Comparison of ENCODE assay signal across 31 cellular contexts in the genomic region with DNA sequence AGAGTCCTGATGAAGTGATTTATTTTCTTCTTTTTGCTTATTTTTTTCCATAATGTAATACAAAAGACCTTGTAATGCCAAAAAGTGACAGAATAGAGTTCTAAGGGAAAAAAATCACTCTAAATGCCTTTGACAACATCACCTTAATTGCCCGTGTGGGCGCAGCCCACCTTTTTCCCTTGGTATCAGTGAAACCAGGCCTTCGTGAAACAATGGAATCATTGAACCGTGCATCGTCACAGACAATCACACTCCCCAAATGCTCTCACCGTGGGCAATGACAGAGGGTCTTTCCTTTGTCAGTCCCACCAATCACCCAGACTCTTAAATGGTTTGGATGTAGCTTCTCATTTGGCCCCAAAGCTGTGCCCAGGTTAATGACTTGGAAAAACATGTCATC. TPM values are rescaled to one million over a fixed set of nuclear protein-coding genes. Genes with fewer than 3 reads are reported as not detected.
"Had no signal": no experiment of that assay in that cellular context is flagged by ENCODE, and none has a peak within 500 bp of the region (broad histone marks: within the 10 kb centered on the region; RNA-seq: fewer than 3 reads in every experiment).

No MANE protein-coding gene starts in this region.

- H3K9me3 Mint-ChIP-seq: memory B cell; stimulated activated memory B cell treated with anti-CD40 and anti-IgM and Interleukin-4, amounts not matched to agents 10 μg/mL and 1 μg/mL and 100 μg/mL, for 72 hours had no signal

- H3K4me1 Mint-ChIP-seq: memory B cell; natural killer cell; stimulated activated memory B cell treated with anti-CD40 and anti-IgM and Interleukin-4, amounts not matched to agents 10 μg/mL and 1 μg/mL and 100 μg/mL, for 72 hours had no signal

- DNase-seq: cortex of kidney; dorsolateral prefrontal cortex; effector CD8-positive, alpha-beta T cell; endodermal cell; foreskin fibroblast; gastrocnemius medialis; heart left ventricle; kidney; natural killer cell; right cardiac atrium; spleen; stimulated activated CD4-positive, alpha-beta T cell treated with anti-CD3 and anti-CD28 coated beads, Interleukin-4, amount 100 ng/mL, for 4 hours; stimulated activated naive CD8-positive, alpha-beta T cell treated with anti-CD3 and anti-CD28 coated beads, Interleukin-15, Interleukin-2, amounts not matched to agents 100 U/mL and 50 U/mL, for 24 hours; substantia nigra; testis; tibial artery; upper lobe of left lung had no signal

- H3K9me3 ChIP-seq: gastrocnemius medialis, heart left ventricle, prostate gland, spleen, testis, tibial artery, upper lobe of left lung had no signal

- ATAC-seq: esophagus mucosa; gastrocnemius medialis; heart left ventricle; left lobe of liver; natural killer cell; right cardiac atrium; stimulated activated memory B cell treated with anti-CD40 and anti-IgM and Interleukin-4, amounts not matched to agents 10 μg/mL and 1 μg/mL and 100 μg/mL, for 72 hours; stimulated activated naive CD8-positive, alpha-beta T cell treated with anti-CD3 and anti-CD28 coated beads, Interleukin-15, Interleukin-2, amounts not matched to agents 100 U/mL and 50 U/mL, for 24 hours had no signal

- H3K27ac Mint-ChIP-seq: endodermal cell; memory B cell; natural killer cell; stimulated activated memory B cell treated with anti-CD40 and anti-IgM and Interleukin-4, amounts not matched to agents 10 μg/mL and 1 μg/mL and 100 μg/mL, for 72 hours had no signal

- H3K4me3 Mint-ChIP-seq: endodermal cell; memory B cell; natural killer cell; stimulated activated memory B cell treated with anti-CD40 and anti-IgM and Interleukin-4, amounts not matched to agents 10 μg/mL and 1 μg/mL and 100 μg/mL, for 72 hours had no signal

- H3K27ac ChIP-seq: dorsolateral prefrontal cortex, epithelial cell of prostate, gastrocnemius medialis, heart left ventricle, hepatocyte, parathyroid adenoma, prostate gland, skin epidermis, spleen, testis, tibial artery, upper lobe of left lung had no signal

- H3K4me1 ChIP-seq: gastrocnemius medialis, heart left ventricle, parathyroid adenoma, prostate gland, spleen, testis, tibial artery, upper lobe of left lung had no signal

- H3K4me3 ChIP-seq: dorsolateral prefrontal cortex, gastrocnemius medialis, heart left ventricle, hepatocyte, lung, prostate gland, skin epidermis, spleen, testis, tibial artery, upper lobe of left lung had no signal

- H3K36me3 Mint-ChIP-seq: memory B cell; natural killer cell; stimulated activated memory B cell treated with anti-CD40 and anti-IgM and Interleukin-4, amounts not matched to agents 10 μg/mL and 1 μg/mL and 100 μg/mL, for 72 hours had no signal

- H3K36me3 ChIP-seq: gastrocnemius medialis, heart left ventricle, prostate gland, spleen, tibial artery, upper lobe of left lung had no signal

- H3K27me3 ChIP-seq: testis, upper lobe of left lung had no signal

RNA-seq across cellular contexts. Expression of a gene that starts 9.6 kb away (rescaled TPM):
- total RNA-seq: endodermal cell, esophagus mucosa, gastrocnemius medialis, glomerular endothelial cell, heart left ventricle, kidney, left lobe of liver, liver, lung, mononuclear cell, natural killer cell, osteoblast, right cardiac atrium, spleen, upper lobe of left lung had no signal
